ENCODE assay signal across 2 cellular contexts in genomic region chr2:234830853-234831252, GRCh38.
TF ChIP-seq lines count a peak whose summit lies in the region.

No MANE protein-coding gene starts in this region.

TF ChIP-seq in HepG2, 621 proteins besides CTCF, POLR2A, EP300 and RAD21 (continues in another document):
- TF ChIP-seq ZNF644 (CRISPR knock-in tag; IDR thresholded peaks at IDR 0.05; ENCODE audit: low read depth) (peak; percentile 86), HNF4A (CRISPR knock-in tag; IDR thresholded peaks at IDR 0.05) (peak; percentile 35; the same call in 1 of the 2 replicates), SALL1 (CRISPR knock-in tag; IDR thresholded peaks at IDR 0.05) (peak; percentile 27; the same call in 1 of the 2 replicates), RXRB (CRISPR knock-in tag; IDR thresholded peaks at IDR 0.05; ENCODE audit: borderline replicate concordance) (0 out of 2 replicates have a peak, but pooled peaks have one; percentile 21), ARID5B (CRISPR knock-in tag; IDR thresholded peaks at IDR 0.05) (peak; percentile 44; the same call in 1 of the 2 replicates), THRA (CRISPR knock-in tag; IDR thresholded peaks at IDR 0.05; ENCODE audit: borderline replicate concordance) (peak; percentile 10; the same call in 1 of the 2 replicates), RARA (CRISPR knock-in tag; IDR thresholded peaks at IDR 0.05) (peak; percentile 57; the same call in 1 of the 2 replicates), TBX2 (CRISPR knock-in tag; IDR thresholded peaks at IDR 0.05; ENCODE audit: borderline replicate concordance) (0 out of 2 replicates have a peak, but pooled peaks have one; percentile 23), TFAP4 (IDR thresholded peaks at IDR 0.05; ENCODE audit: borderline replicate concordance, low read depth) (peak; percentile 54; the same call in 1 of the 2 replicates), HMG20A (CRISPR knock-in tag; IDR thresholded peaks at IDR 0.05; ENCODE audit: borderline replicate concordance) (peak; percentile 43; the same call in 1 of the 2 replicates), SOX13 (IDR thresholded peaks at IDR 0.05) (no peak), SOX13 (CRISPR knock-in tag; conservative IDR thresholded peaks at IDR 0.05 in 1 of 2, IDR thresholded peaks at IDR 0.05 in 1 of 2) (peak in 1 of 2 experiments; percentile 43; a peak in 1 of 4 replicates), MED1 (CRISPR knock-in tag; IDR thresholded peaks at IDR 0.05) (0 out of 2 replicates have a peak, but pooled peaks have one; percentile 34), NFYC (CRISPR knock-in tag; IDR thresholded peaks at IDR 0.05) (no peak), HOXA3 (CRISPR knock-in tag; IDR thresholded peaks at IDR 0.05) (0 out of 2 replicates have a peak, but pooled peaks have one; percentile 17), ZEB1 (IDR thresholded peaks at IDR 0.05; ENCODE audit: insufficient replicate concordance, low read depth) (no peak), TGIF2 (CRISPR knock-in tag; IDR thresholded peaks at IDR 0.05) (no peak), FOSL2 (CRISPR knock-in tag; IDR thresholded peaks at IDR 0.05) (peak; percentile 53)

TF ChIP-seq in H1, 55 proteins besides CTCF, POLR2A, EP300 and RAD21:
- no peak for TF ChIP-seq KDM1A (IDR thresholded peaks at IDR 0.05; ENCODE audit: borderline replicate concordance, low read length)
- TF ChIP-seq BRCA1 (IDR thresholded peaks at IDR 0.05; ENCODE audit: low read depth, low read length), result no peak
- TF ChIP-seq SIN3A (conservative IDR thresholded peaks at IDR 0.05 in 1 of 2, IDR thresholded peaks at IDR 0.05 in 1 of 2; ENCODE audit: low read depth in 1 of 2, low read length in 2 of 2), result no peak
- no peak for TF ChIP-seq YY1 (IDR thresholded peaks at IDR 0.05; ENCODE audit: low read depth, low read length)
- no peak for TF ChIP-seq EGR1 (IDR thresholded peaks at IDR 0.05; ENCODE audit: borderline replicate concordance, low read depth, low read length)
- no peak for TF ChIP-seq RXRA (IDR thresholded peaks at IDR 0.05; ENCODE audit: insufficient read depth, low read depth, low read length)
- no peak for TF ChIP-seq RNF2 (IDR thresholded peaks at IDR 0.05; ENCODE audit: borderline replicate concordance, low read depth, low read length, missing control alignments, poor library complexity, severe bottlenecking)
- no peak for TF ChIP-seq CHD2 (IDR thresholded peaks at IDR 0.05; ENCODE audit: low read length)
- no peak for TF ChIP-seq RFX5 (IDR thresholded peaks at IDR 0.05; ENCODE audit: borderline replicate concordance, low read depth, low read length)
- TF ChIP-seq SP2 (IDR thresholded peaks at IDR 0.05; ENCODE audit: low read length), result no peak
- TF ChIP-seq BCL11A (IDR thresholded peaks at IDR 0.05; ENCODE audit: low read depth in 2 of 2, low read length in 2 of 2), result no peak
- no peak for TF ChIP-seq KDM5A (IDR thresholded peaks at IDR 0.05; ENCODE audit: low read length)
- no peak for TF ChIP-seq RBBP5 (IDR thresholded peaks at IDR 0.05; ENCODE audit: borderline replicate concordance, low read depth, low read length)
- no peak for TF ChIP-seq CHD7 (IDR thresholded peaks at IDR 0.05; ENCODE audit: insufficient replicate concordance, low read length)
- TF ChIP-seq SIX5 (IDR thresholded peaks at IDR 0.05; ENCODE audit: low read depth, low read length), result no peak
- no peak for TF ChIP-seq SUZ12 (IDR thresholded peaks at IDR 0.05; ENCODE audit: low read length)
